9 cellular contexts compared by ENCODE assay signal in the genomic region with DNA sequence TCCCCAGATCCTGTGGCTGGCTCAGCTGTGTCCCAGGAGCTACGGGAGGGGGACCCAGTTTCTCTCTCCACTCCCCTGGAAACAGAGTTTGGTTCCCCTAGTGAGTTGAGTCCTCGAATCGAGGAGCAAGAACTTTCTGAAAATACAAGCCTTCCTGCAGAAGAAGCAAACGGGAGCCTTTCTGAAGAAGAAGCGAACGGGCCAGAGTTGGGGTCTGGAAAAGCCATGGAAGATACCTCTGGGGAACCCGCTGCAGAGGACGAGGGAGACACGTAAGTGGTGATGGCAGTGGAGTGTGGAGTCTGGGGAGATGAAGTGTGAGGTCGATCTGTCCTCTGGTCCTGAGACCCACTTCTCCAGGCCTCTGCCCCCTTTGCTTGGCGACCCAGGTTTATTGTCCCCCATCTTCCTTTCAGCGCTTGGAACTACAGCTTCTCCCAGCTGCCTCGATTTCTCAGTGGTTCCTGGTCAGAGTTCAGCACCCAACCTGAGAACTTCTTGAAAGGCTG. TPM values are rescaled to one million over a fixed set of nuclear protein-coding genes. Genes with fewer than 3 reads are reported as not detected.
A peak's percentile ranks its signal among the peaks of the same experiment; 100 is the strongest.
DNase-seq lines count a peak whose midpoint lies in the region; ATAC-seq and TF ChIP-seq lines count a peak whose summit lies in the region.
"Had no signal": no experiment of that assay in that cellular context is flagged by ENCODE, and none has a peak within 500 bp of the region (broad histone marks: within the 10 kb centered on the region; RNA-seq: fewer than 3 reads in every experiment).

No MANE protein-coding gene starts in this region.

- DNase-seq in AG09309 (ENCODE audit: low read depth) (no peak), coronary artery (ENCODE audit: low spot score) (no peak), AML-193 (lab: John Stamatoyannopoulos, UW) (no peak), C1 segment of cervical spinal cord (lab: John Stamatoyannopoulos, UW) (no peak), omental fat pad (ENCODE audit: low spot score) (no peak), NOMO-1 (lab: John Stamatoyannopoulos, UW; ENCODE audit: unreplicated experiment in 2 of 2) (no peak)
- DNase-seq in naive thymus-derived CD8-positive, alpha-beta T cell, result no peak

- no peaks in the 10 kb centered on the region for H3K9me3 Mint-ChIP-seq in naive thymus-derived CD8-positive, alpha-beta T cell

- peaks cover 7 to 34% (median 10%) of the 10 kb centered on the region in 3 donors for H3K36me3 Mint-ChIP-seq in naive thymus-derived CD8-positive, alpha-beta T cell

- peak overlapping the region; percentile 87 to 99 (median 98) for H3K4me3 Mint-ChIP-seq in naive thymus-derived CD8-positive, alpha-beta T cell

- peak overlapping the region in 9 of 10 donors; percentile 81 to 100 (median 100) for H3K27ac Mint-ChIP-seq in naive thymus-derived CD8-positive, alpha-beta T cell

- peaks cover 32% of the 10 kb centered on the region for H3K36me3 ChIP-seq in KOPT-K1 (ENCODE audit: insufficient read depth, low read length)

- H3K27me3 Mint-ChIP-seq in naive thymus-derived CD8-positive, alpha-beta T cell, result peaks cover 0 to 5% (median 0%) of the 10 kb centered on the region in 5 donors

- ATAC-seq in naive thymus-derived CD8-positive, alpha-beta T cell, result no peak
- no peak for ATAC-seq in omental fat pad (ENCODE audit: low FRiP score)

- POLR2A ChIA-PET in naive thymus-derived CD8-positive, alpha-beta T cell (lab: Charles Lee), result interaction anchor here (0.5 to 6.9 kb wide), 10 partner anchors 58 to 649 kb away, joined by 4 to 105 read pairs (median 34); partner anchors contain the start of genes FXR2, MPDU1, PHF23 and SENP3

- TF ChIP-seq CTCF in AG09309 (IDR thresholded peaks at IDR 0.05; ENCODE audit: control insufficient read depth, insufficient read depth, low read depth, low read length, missing control alignments), result no peak
- no peak for TF ChIP-seq CTCF in coronary artery (IDR thresholded peaks at IDR 0.05)
- TF ChIP-seq CTCF in omental fat pad (IDR thresholded peaks at IDR 0.05), result no peak

- peak overlapping the region; percentile 95 for H3K27ac ChIP-seq in KOPT-K1 (ENCODE audit: low read depth, low read length, poor library complexity, severe bottlenecking)
- peak overlapping the region; percentile 20 to 95 for H3K27ac ChIP-seq in coronary artery

- H3K4me3 ChIP-seq in AG09309 (ENCODE audit: control insufficient read depth, low read depth, low read length) (peak overlapping the region; percentile 86), coronary artery (peak overlapping the region; percentile 91)

- no peaks in the 10 kb centered on the region for H3K9me3 ChIP-seq in KOPT-K1 (ENCODE audit: insufficient read depth, low read length, poor library complexity, severe bottlenecking)

- H3K4me1 Mint-ChIP-seq in naive thymus-derived CD8-positive, alpha-beta T cell, result peaks cover 25 to 47% (median 46%) of the 10 kb centered on the region in 4 donors

RNA-seq across cellular contexts. Expression of gene WRAP53, which starts 0.6 kb away (rescaled TPM):
- 10 to 100 TPM in 1 of 2 experiments, 1 to 10 TPM in 1; 9.8 to 11.6 TPM for total RNA-seq in naive thymus-derived CD8-positive, alpha-beta T cell
- 10 to 100 TPM; 10.5 to 14.1 (median 13.9) TPM for polyA plus RNA-seq in naive thymus-derived CD8-positive, alpha-beta T cell
- 1 to 10 TPM; 3.5 to 6.8 (median 4.3) TPM for total RNA-seq in omental fat pad

RNA-seq across cellular contexts. Expression of gene TP53, which starts 1.6 kb away (rescaled TPM):
- 100 to 1,000 TPM; 113 to 116 TPM for total RNA-seq in naive thymus-derived CD8-positive, alpha-beta T cell
- 10 to 100 TPM; 21.7 to 33.0 (median 28.0) TPM for polyA plus RNA-seq in naive thymus-derived CD8-positive, alpha-beta T cell
- total RNA-seq in omental fat pad, result 10 to 100 TPM; 18.1 to 26.3 (median 19.3) TPM

RNA-seq across cellular contexts. Expression of gene EFNB3, which starts 16.1 kb away (rescaled TPM):
- total RNA-seq in naive thymus-derived CD8-positive, alpha-beta T cell, result not detected
- polyA plus RNA-seq in naive thymus-derived CD8-positive, alpha-beta T cell, result not detected
- 1 to 10 TPM in 3 of 4 donors, under 1 TPM in 1; 0.47 to 4.3 (median 2.4) TPM for total RNA-seq in omental fat pad

RNA-seq across cellular contexts. Expression of gene DNAH2, which starts 28.7 kb away (rescaled TPM):
- total RNA-seq in naive thymus-derived CD8-positive, alpha-beta T cell, result not detected
- polyA plus RNA-seq in naive thymus-derived CD8-positive, alpha-beta T cell, result not detected
- total RNA-seq in omental fat pad, result under 1 TPM; 0.19 to 0.95 (median 0.65) TPM
- total RNA-seq: NCI-H460 had no signal

RNA-seq across cellular contexts. Expression of gene ATP1B2, which starts 38.1 kb away (rescaled TPM):
- total RNA-seq in naive thymus-derived CD8-positive, alpha-beta T cell, result under 1 TPM; 0.36 to 0.96 TPM
- under 1 TPM in 2 of 3 donors, not detected in 1; 0.17 to 0.57 TPM for polyA plus RNA-seq in naive thymus-derived CD8-positive, alpha-beta T cell
- total RNA-seq in omental fat pad, result 1 to 10 TPM in 1 of 4 donors, under 1 TPM in 2, not detected in 1; 0.28 to 1.4 (median 0.48) TPM
- total RNA-seq: NCI-H460 had no signal

Comparison
In these comparisons a context has a peak if more than half of its experiments do, and no peak if none do; other contexts are left out.
1. RNA of gene TP53, which starts 1.6 kb away (total RNA-seq): 113 to 116 TPM in naive thymus-derived CD8-positive, alpha-beta T cell; 18.1 to 26.3 TPM in omental fat pad; every median in the first group is over 4 times any median in the second.